In the genomic region with DNA sequence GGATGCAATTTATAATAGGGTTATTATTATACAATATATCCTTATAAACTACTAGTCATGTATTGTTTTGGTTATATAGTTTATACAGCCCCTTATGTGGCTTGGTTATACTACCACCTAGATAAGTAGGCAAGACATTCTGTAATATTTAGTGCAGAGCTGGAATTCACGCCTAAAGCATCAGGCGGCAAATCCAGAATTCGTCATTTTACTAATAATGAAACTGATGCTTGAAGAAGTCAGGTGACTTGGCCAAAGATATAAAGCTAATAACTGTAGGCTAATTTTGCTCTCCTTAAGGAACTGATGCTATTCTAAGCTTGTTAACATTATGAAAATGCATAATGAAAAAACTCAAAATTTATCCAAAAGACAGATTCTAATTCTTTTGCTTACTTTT, we compare ENCODE assay signal across 18 cellular contexts. TPM values are rescaled to one million over a fixed set of nuclear protein-coding genes. Genes with fewer than 3 reads are reported as not detected.
DNase-seq lines count a peak whose midpoint lies in the region; ATAC-seq, FAIRE-seq and TF ChIP-seq lines count a peak whose summit lies in the region.
"Had no signal": no experiment of that assay in that cellular context is flagged by ENCODE, and none has a peak within 500 bp of the region (broad histone marks: within the 10 kb centered on the region; RNA-seq: fewer than 3 reads in every experiment).

No MANE protein-coding gene starts in this region.

- TF ChIP-seq CTCF in Caco-2 (IDR thresholded peaks at IDR 0.05; ENCODE audit: insufficient read depth in 1 of 2, low read depth in 1 of 2, low read length in 1 of 2, severe bottlenecking in 1 of 2, unreplicated experiment in 1 of 2) (no peak), GM12878 (IDR thresholded peaks at IDR 0.05 in 2 of 3, conservative IDR thresholded peaks at IDR 0.05 in 1 of 3; ENCODE audit: control insufficient read depth in 2 of 3, extremely low read depth in 1 of 3, insufficient read depth in 1 of 3, low read depth in 3 of 3, low read length in 3 of 3) (no peak)

- no peak for TF ChIP-seq EP300 in GM12878 (IDR thresholded peaks at IDR 0.05; ENCODE audit: borderline replicate concordance in 1 of 2, control insufficient read depth in 1 of 2, low read depth in 2 of 2, low read length in 2 of 2)

- TF ChIP-seq RAD21 in GM12878 (IDR thresholded peaks at IDR 0.05; ENCODE audit: insufficient read depth, low read depth, low read length) = no peak

- no peaks in the 10 kb centered on the region for H3K79me2 ChIP-seq in GM12878 (ENCODE audit: control insufficient read depth, insufficient read depth, low read length)

- H3K4me3 ChIP-seq in Caco-2 (ENCODE audit: low read depth, low read length) = no peak overlapping the region
- no peak overlapping the region for H3K4me3 ChIP-seq in GM12878
- H3K4me3 ChIP-seq: A549; BLaER1 treated with 17β-estradiol and CSF1 and Interleukin-3, amounts not matched to agents 10 nM and 100 nM had no signal

- no peaks in the 10 kb centered on the region for H3K27me3 Mint-ChIP-seq in Caco-2 (ENCODE audit: insufficient read depth, unreplicated experiment)
- H3K27me3 Mint-ChIP-seq: B cell; CD4-positive, alpha-beta T cell had no signal

- RAD21 ChIA-PET in GM12878 (lab: Charles Lee; ENCODE audit: unreplicated experiment) = interaction anchor here (0.7 to 3.9 kb wide), 20 partner anchors 10 to 324 kb away, joined by 3 to 45 read pairs (median 6); a partner anchor contains a TSS

- no peaks in the 10 kb centered on the region for H3K9me3 Mint-ChIP-seq in Caco-2 (ENCODE audit: unreplicated experiment)
- H3K9me3 Mint-ChIP-seq: CD4-positive, alpha-beta T cell; CD8-positive, alpha-beta T cell had no signal

- no peak overlapping the region for H2AFZ ChIP-seq in GM12878 (ENCODE audit: control insufficient read depth, low read depth, low read length)

- FAIRE-seq in GM19239 (lab: Jason Lieb, UNC) = peak; percentile 58
- peak; percentile 59 for FAIRE-seq in GM12878 (lab: Jason Lieb, UNC)
- FAIRE-seq: A549, G401.6, GM12892 had no signal

- no peak overlapping the region for H3K4me3 Mint-ChIP-seq in Caco-2 (ENCODE audit: unreplicated experiment)
- H3K4me3 Mint-ChIP-seq: B cell; CD4-positive, alpha-beta T cell; CD8-positive, alpha-beta T cell had no signal

- POLR2A ChIA-PET in Caco-2 (lab: Charles Lee) (no interaction called here), GM12878 (lab: Charles Lee) (interaction anchor here (0.5 to 2.5 kb wide), 3 partner anchors 79 to 379 kb away, joined by 3 to 6 read pairs (median 5); no protein-coding TSS in a partner anchor)

- CTCF ChIA-PET in Caco-2 (lab: Charles Lee) = interaction anchor here (0.6 to 1.8 kb wide), 2 partner anchors 19 to 31 kb away, joined by 5 to 11 read pairs; no protein-coding TSS in a partner anchor
- CTCF ChIA-PET in GM12878 (lab: Yijun Ruan, JAX) = interaction anchor here (0.8 to 7.4 kb wide), 22 partner anchors 9 to 324 kb away, joined by 3 to 103 read pairs (median 10); a partner anchor contains a TSS

- H3K27ac Mint-ChIP-seq in Caco-2 (ENCODE audit: unreplicated experiment) = no peak overlapping the region
- H3K27ac Mint-ChIP-seq: B cell; CD4-positive, alpha-beta T cell; CD8-positive, alpha-beta T cell had no signal

- H3K4me2 ChIP-seq in GM12878 (ENCODE audit: control insufficient read depth, insufficient read depth) = no peak overlapping the region
- H3K4me2 ChIP-seq: A549 had no signal

- intact Hi-C loops in Caco-2 (cut with micrococcal nuclease; ENCODE audit: unreplicated experiment) (no loop called here), GM12878 (cut with micrococcal nuclease; ENCODE audit: unreplicated experiment) (no loop called here)

- H3K27ac ChIP-seq in GM12878 (ENCODE audit: control insufficient read depth, insufficient read depth) = no peak overlapping the region
- H3K27ac ChIP-seq: 22Rv1; A549; BLaER1 treated with 17β-estradiol and CSF1 and Interleukin-3, amounts not matched to agents 10 nM and 100 nM; C4-2B had no signal

- H3K27me3 ChIP-seq in Caco-2 (replicated peaks; ENCODE audit: control insufficient read depth, insufficient read depth, low read length) = no peaks in the 10 kb centered on the region
- H3K27me3 ChIP-seq in GM12878 (replicated peaks in 1 of 2; ENCODE audit: control insufficient read depth in 2 of 2, insufficient read depth in 2 of 2, low read length in 1 of 2) = no peaks in the 10 kb centered on the region
- H3K27me3 ChIP-seq: BLaER1 treated with 17β-estradiol and CSF1 and Interleukin-3, amounts not matched to agents 10 nM and 100 nM had no signal

- DNase-seq in Caco-2 (no peak), GM19239 (ENCODE audit: insufficient read length, low spot score) (no peak), GM12878 (ENCODE audit: low read depth, low spot score) (no peak), left lobe of liver (ENCODE audit: low spot score) (no peak), NCI-H510A (lab: John Stamatoyannopoulos, UW) (no peak)
- DNase-seq: AML-193; CD4-positive, alpha-beta T cell; CD8-positive, alpha-beta T cell; DMS79 treated with DMSO at 0.1 percent for 48 hours; GF-D8 had no signal

- TSS peak; percentile 5 for BruUV-seq in Caco-2 (replicated peaks; lab: Mats Ljungman, UMichigan)
- BruUV-seq in GM12878 (replicated peaks; lab: Mats Ljungman, UMichigan) = no TSS peak

- peak; percentile 61 for ATAC-seq in GM12878
- no peak for ATAC-seq in left lobe of liver
- no peak for ATAC-seq in HG03342 (IDR thresholded peaks at IDR 0.05; ENCODE audit: unreplicated experiment)
- ATAC-seq: A549; CD8-positive, alpha-beta T cell had no signal

- H3K9ac ChIP-seq in GM12878 (ENCODE audit: control insufficient read depth, insufficient read depth, low read length) = no peak overlapping the region
- H3K9ac ChIP-seq: BLaER1 treated with 17β-estradiol and CSF1 and Interleukin-3, amounts not matched to agents 10 nM and 100 nM had no signal

- SMC1A ChIA-PET in GM12878 (lab: Charles Lee; ENCODE audit: uncharacterized antibody, unreplicated experiment) = interaction anchor here (0.8 to 6.3 kb wide), 31 partner anchors 10 to 324 kb away, joined by 3 to 80 read pairs (median 6); a partner anchor contains a TSS

- no peaks in the 10 kb centered on the region for H3K4me1 ChIP-seq in Caco-2
- H3K4me1 ChIP-seq in GM12878 (ENCODE audit: control insufficient read depth, insufficient read depth, low read length) = peaks cover 10% of the 10 kb centered on the region; the same call in 1 of the 2 replicates
- H3K4me1 ChIP-seq: A549 had no signal

- TF ChIP-seq POLR2A in GM12878 (IDR thresholded peaks at IDR 0.05; ENCODE audit: low read depth, low read length) = no peak

- in situ Hi-C loops in GM12878 (cut with MboI) = no loop called here

- H3K4me1 Mint-ChIP-seq in Caco-2 (ENCODE audit: low read depth, unreplicated experiment) = no peaks in the 10 kb centered on the region
- H3K4me1 Mint-ChIP-seq: B cell had no signal

- H3K36me3 ChIP-seq in Caco-2 (ENCODE audit: control insufficient read depth, insufficient read depth, low read length) (0 out of 2 replicates have a peak, but pooled peaks cover 2% of the 10 kb centered on the region), GM12878 (ENCODE audit: control insufficient read depth in 2 of 2, insufficient read depth in 2 of 2, low read length in 1 of 2) (peaks cover 0 to 2% of the 10 kb centered on the region in 2 experiments; a peak in 2 of 4 replicates)

- H4K20me1 ChIP-seq in GM12878 (ENCODE audit: control insufficient read depth, insufficient read depth) = no peaks in the 10 kb centered on the region
- H4K20me1 ChIP-seq: BLaER1 treated with 17β-estradiol and CSF1 and Interleukin-3, amounts not matched to agents 10 nM and 100 nM had no signal

- WGBS in GM12878 (ENCODE audit: insufficient coverage, insufficient replicate concordance, low lambda C conversion rate, missing lambda C conversion rate) = 86% methylated on average over 3 of the region's 3 CpGs

- H3K9me3 ChIP-seq in Caco-2 (no peaks in the 10 kb centered on the region; the same call in 1 of the 2 replicates), GM12878 (replicated peaks; ENCODE audit: control insufficient read depth, insufficient read depth, low read length) (no peaks in the 10 kb centered on the region)
- H3K9me3 ChIP-seq: A549 had no signal

- peaks cover 52% of the 10 kb centered on the region for H3K36me3 Mint-ChIP-seq in Caco-2 (ENCODE audit: insufficient read depth, unreplicated experiment)

RNA-seq across cellular contexts. Expression of a gene that starts 10.8 kb away (rescaled TPM):
- total RNA-seq in Caco-2 (2022) = 35.9 and 45.6 TPM in 2 replicates
- total RNA-seq in GM12878 (2013; cell fraction: nucleolus; rRNA removed) = 97.5 and 114 TPM in 2 replicates
- total RNA-seq in GM12878 (2014; rRNA removed) = 41.9 and 46.9 TPM in 2 replicates
- total RNA-seq in GM12878 (2014; rRNA removed; fragmentation: Illumina TruSeq; extraction: Trizol) = 37.5 and 40.2 TPM in 2 replicates
- total RNA-seq in GM12878 (2021) = 38.3 and 41.6 TPM in 2 replicates
- polyA plus RNA-seq in GM12878 (2011; ENCODE audit: low read depth) = 11.3 TPM
- 46.4 and 68.5 TPM in 2 replicates for polyA plus RNA-seq in GM12878 (2011; rRNA removed)
- polyA plus RNA-seq in GM12878 (2011; cell fraction: cytosol; rRNA removed) = 35.9 and 46.6 TPM in 2 replicates
- polyA plus RNA-seq in GM12878 (2011; cell fraction: nucleus; rRNA removed) = 25.8 and 25.9 TPM in 2 replicates
- 15.8 and 17.9 TPM in 2 replicates for polyA plus RNA-seq in GM12878 (2012)
- 36.7 TPM in 2 replicates for polyA plus RNA-seq in GM12878 (2014; fragmentation: Illumina TruSeq; extraction: Trizol)
- 10 to 100 TPM; 46.5 to 67.2 TPM for polyA plus RNA-seq in GM12878 (2014; fragmentation: Nextera tagmentation; extraction: Ambion mirVana)
- polyA plus RNA-seq in GM12878 (2014; rRNA removed) = 34.5 and 43.6 TPM in 2 replicates
- 10 to 100 TPM; 72.3 to 74.2 TPM for polyA plus RNA-seq in GM12878 (2016; fragmentation: Nextera tagmentation; extraction: Ambion mirVana)
- polyA minus RNA-seq in GM12878 (2011; rRNA and poly(A)+ RNA removed) = 20.3 and 27.5 TPM in 2 replicates
- polyA minus RNA-seq in GM12878 (2011; cell fraction: cytosol; rRNA and poly(A)+ RNA removed) = 5.1 and 13.8 TPM in 2 replicates
- 27.0 and 42.8 TPM in 2 replicates for polyA minus RNA-seq in GM12878 (2011; cell fraction: nucleus; rRNA and poly(A)+ RNA removed)
- 17.8 TPM for total RNA-seq in left lobe of liver

RNA-seq across cellular contexts. Expression of a gene that starts 10.9 kb away (rescaled TPM):
- total RNA-seq in Caco-2 (2022) (9.6 and 12.4 TPM in 2 replicates), GM12878 (2014; rRNA removed) (15.5 and 21.7 TPM in 2 replicates), GM12878 (2014; rRNA removed; fragmentation: Illumina TruSeq; extraction: Trizol) (20.7 and 21.0 TPM in 2 replicates), GM12878 (2021) (17.1 and 18.2 TPM in 2 replicates), left lobe of liver (7.7 TPM)
- 38.0 and 48.8 TPM in 2 replicates for total RNA-seq in GM12878 (2013; cell fraction: nucleolus; rRNA removed)
- 11.4 TPM for polyA plus RNA-seq in GM12878 (2011; ENCODE audit: low read depth)
- polyA plus RNA-seq in GM12878 (2011; rRNA removed) (24.5 and 40.9 TPM in 2 replicates), GM12878 (2014; fragmentation: Illumina TruSeq; extraction: Trizol) (17.8 and 20.2 TPM in 2 replicates), GM12878 (2014; fragmentation: Nextera tagmentation; extraction: Ambion mirVana) (10 to 100 TPM; 34.0 to 40.0 TPM), GM12878 (2014; rRNA removed) (14.8 and 15.9 TPM in 2 replicates), GM12878 (2016; fragmentation: Nextera tagmentation; extraction: Ambion mirVana) (10 to 100 TPM; 28.0 to 32.7 TPM)
- 10.7 and 12.3 TPM in 2 replicates for polyA plus RNA-seq in GM12878 (2011; cell fraction: cytosol; rRNA removed)
- polyA plus RNA-seq in GM12878 (2011; cell fraction: nucleus; rRNA removed) = 8.2 and 9.9 TPM in 2 replicates
- 10.6 and 12.7 TPM in 2 replicates for polyA plus RNA-seq in GM12878 (2012)
- 16.9 and 22.8 TPM in 2 replicates for polyA minus RNA-seq in GM12878 (2011; rRNA and poly(A)+ RNA removed)
- polyA minus RNA-seq in GM12878 (2011; cell fraction: cytosol; rRNA and poly(A)+ RNA removed) = 5.9 TPM in 2 replicates
- polyA minus RNA-seq in GM12878 (2011; cell fraction: nucleus; rRNA and poly(A)+ RNA removed) = 7.5 and 9.2 TPM in 2 replicates
